In genomic region chr5:96753017-96753397, GRCh38 we compare ENCODE assay signal across 13 cellular contexts. TPM values are rescaled to one million over a fixed set of nuclear protein-coding genes. Genes with fewer than 3 reads are reported as not detected.
DNase-seq lines count a peak whose midpoint lies in the region; ATAC-seq and TF ChIP-seq lines count a peak whose summit lies in the region.
"Had no signal": no experiment of that assay in that cellular context is flagged by ENCODE, and none has a peak within 500 bp of the region (broad histone marks: within the 10 kb centered on the region; RNA-seq: fewer than 3 reads in every experiment).

No MANE protein-coding gene starts in this region.

- no peak overlapping the region for H3K4ac ChIP-seq in neuronal stem cell (ENCODE audit: low read length)

- H3K4me3 ChIP-seq in ascending aorta (no peak overlapping the region), neuronal stem cell (ENCODE audit: low read length in 2 of 2) (no peak overlapping the region)

- CTCF ChIA-PET in activated CD4-positive, alpha-beta memory T cell treated with anti-CD3 and anti-CD28 coated beads for 36 hours (lab: Charles Lee): interaction anchor here (0.6 to 3.8 kb wide), 33 partner anchors 10 to 409 kb away, joined by 3 to 50 read pairs (median 6); partner anchors contain the start of genes ERAP1 and LIX1
- CTCF ChIA-PET in activated CD4-positive, alpha-beta memory T cell treated with anti-CD3 and anti-CD28 coated beads, Interleukin-2, amount 10 ng/mL, durations not matched to agents 7 days and 5 days (lab: Charles Lee): interaction anchor here (0.6 to 2.7 kb wide), 32 partner anchors 10 to 1092 kb away, joined by 3 to 32 read pairs (median 5); partner anchors contain the start of gene LIX1
- CTCF ChIA-PET in CD4-positive, alpha-beta T cell (lab: Charles Lee): interaction anchor here (0.7 to 2.7 kb wide), 23 partner anchors 9 to 410 kb away, joined by 3 to 13 read pairs (median 4); no protein-coding TSS in a partner anchor

- no peak overlapping the region for H2AFZ ChIP-seq in neuronal stem cell (ENCODE audit: low read length)

- H4K8ac ChIP-seq in neuronal stem cell (ENCODE audit: low read depth, low read length): no peak overlapping the region

- H2BK120ac ChIP-seq in neuronal stem cell (ENCODE audit: low read depth, low read length): no peak overlapping the region

- H3K27ac ChIP-seq in CD4-positive, alpha-beta T cell (ENCODE audit: low read depth, low read length): no peak overlapping the region
- H3K27ac ChIP-seq in ascending aorta (no peak overlapping the region), neuronal stem cell (replicated peaks; ENCODE audit: low read length) (no peak overlapping the region)

- H2BK5ac ChIP-seq in neuronal stem cell (ENCODE audit: low read length): no peak overlapping the region

- H3K27me3 Mint-ChIP-seq in activated CD4-positive, alpha-beta memory T cell treated with anti-CD3 and anti-CD28 coated beads for 36 hours: no peaks in the 10 kb centered on the region
- no peaks in the 10 kb centered on the region for H3K27me3 Mint-ChIP-seq in activated CD4-positive, alpha-beta memory T cell treated with anti-CD3 and anti-CD28 coated beads, Interleukin-2, amount 10 ng/mL, durations not matched to agents 7 days and 5 days
- H3K27me3 Mint-ChIP-seq in CD4-positive, alpha-beta T cell: no peaks in the 10 kb centered on the region
- H3K27me3 Mint-ChIP-seq in activated naive CD8-positive, alpha-beta T cell treated with anti-CD3 and anti-CD28 coated beads, Interleukin-2, amount 10 ng/mL, durations not matched to agents 7 days and 5 days: no peaks in the 10 kb centered on the region
- H3K27me3 Mint-ChIP-seq in naive B cell: no peaks in the 10 kb centered on the region
- H3K27me3 Mint-ChIP-seq: CD4-positive, alpha-beta memory T cell had no signal

- ATAC-seq in CD4-positive, alpha-beta T cell (ENCODE audit: poor library complexity): no peak
- no peak for ATAC-seq in activated naive CD8-positive, alpha-beta T cell treated with anti-CD3 and anti-CD28 coated beads, Interleukin-2, amount 10 ng/mL, durations not matched to agents 7 days and 5 days (ENCODE audit: low read depth)
- no peak for ATAC-seq in naive B cell (ENCODE audit: low read depth in 2 of 2)
- ATAC-seq in HG02870 (IDR thresholded peaks at IDR 0.05; ENCODE audit: unreplicated experiment): no peak
- ATAC-seq: Right ventricle myocardium inferior had no signal

- H3K4me1 ChIP-seq in ascending aorta: no peaks in the 10 kb centered on the region
- H3K4me1 ChIP-seq in neuronal stem cell (ENCODE audit: control insufficient read depth in 2 of 2, insufficient read depth in 1 of 2, low read depth in 1 of 2, low read length in 2 of 2): peaks cover 1 to 14% of the 10 kb centered on the region in 2 donors

- no peak overlapping the region for H3K18ac ChIP-seq in neuronal stem cell (ENCODE audit: low read length)

- no peak overlapping the region for H3K23ac ChIP-seq in neuronal stem cell (ENCODE audit: low read depth, low read length, poor library complexity)

- peaks cover 15% of the 10 kb centered on the region for H3K4me1 Mint-ChIP-seq in activated CD4-positive, alpha-beta memory T cell treated with anti-CD3 and anti-CD28 coated beads for 36 hours (ENCODE audit: low read depth)
- no peaks in the 10 kb centered on the region for H3K4me1 Mint-ChIP-seq in activated CD4-positive, alpha-beta memory T cell treated with anti-CD3 and anti-CD28 coated beads, Interleukin-2, amount 10 ng/mL, durations not matched to agents 7 days and 5 days
- no peaks in the 10 kb centered on the region for H3K4me1 Mint-ChIP-seq in CD4-positive, alpha-beta T cell (ENCODE audit: low read depth)
- no peaks in the 10 kb centered on the region for H3K4me1 Mint-ChIP-seq in activated naive CD8-positive, alpha-beta T cell treated with anti-CD3 and anti-CD28 coated beads, Interleukin-2, amount 10 ng/mL, durations not matched to agents 7 days and 5 days
- H3K4me1 Mint-ChIP-seq in naive B cell: no peaks in the 10 kb centered on the region

- H2BK15ac ChIP-seq in neuronal stem cell (ENCODE audit: low read length): no peak overlapping the region

- H3K9ac ChIP-seq in neuronal stem cell (ENCODE audit: low read depth, low read length, poor library complexity): no peak overlapping the region

- H3K9me3 Mint-ChIP-seq in activated CD4-positive, alpha-beta memory T cell treated with anti-CD3 and anti-CD28 coated beads for 36 hours: no peaks in the 10 kb centered on the region
- no peaks in the 10 kb centered on the region for H3K9me3 Mint-ChIP-seq in activated CD4-positive, alpha-beta memory T cell treated with anti-CD3 and anti-CD28 coated beads, Interleukin-2, amount 10 ng/mL, durations not matched to agents 7 days and 5 days
- no peaks in the 10 kb centered on the region for H3K9me3 Mint-ChIP-seq in CD4-positive, alpha-beta T cell
- no peaks in the 10 kb centered on the region for H3K9me3 Mint-ChIP-seq in activated naive CD8-positive, alpha-beta T cell treated with anti-CD3 and anti-CD28 coated beads, Interleukin-2, amount 10 ng/mL, durations not matched to agents 7 days and 5 days
- H3K9me3 Mint-ChIP-seq in naive B cell: no peaks in the 10 kb centered on the region
- H3K9me3 Mint-ChIP-seq: CD4-positive, alpha-beta memory T cell had no signal

- H3K4me3 Mint-ChIP-seq in activated CD4-positive, alpha-beta memory T cell treated with anti-CD3 and anti-CD28 coated beads for 36 hours: no peak overlapping the region
- H3K4me3 Mint-ChIP-seq in activated CD4-positive, alpha-beta memory T cell treated with anti-CD3 and anti-CD28 coated beads, Interleukin-2, amount 10 ng/mL, durations not matched to agents 7 days and 5 days: no peak overlapping the region
- no peak overlapping the region for H3K4me3 Mint-ChIP-seq in CD4-positive, alpha-beta T cell
- H3K4me3 Mint-ChIP-seq in activated naive CD8-positive, alpha-beta T cell treated with anti-CD3 and anti-CD28 coated beads, Interleukin-2, amount 10 ng/mL, durations not matched to agents 7 days and 5 days: no peak overlapping the region
- H3K4me3 Mint-ChIP-seq in naive B cell: no peak overlapping the region
- H3K4me3 Mint-ChIP-seq: CD4-positive, alpha-beta memory T cell had no signal

- no peak for DNase-seq in activated CD4-positive, alpha-beta memory T cell treated with anti-CD3 and anti-CD28 coated beads for 36 hours
- no peak for DNase-seq in activated CD4-positive, alpha-beta memory T cell treated with anti-CD3 and anti-CD28 coated beads, Interleukin-2, amount 10 ng/mL, durations not matched to agents 7 days and 5 days
- no peak for DNase-seq in CD4-positive, alpha-beta T cell
- no peak for DNase-seq in activated naive CD8-positive, alpha-beta T cell treated with anti-CD3 and anti-CD28 coated beads, Interleukin-2, amount 10 ng/mL, durations not matched to agents 7 days and 5 days
- DNase-seq in naive B cell: no peak
- no peak for DNase-seq in ascending aorta (ENCODE audit: low spot score in 2 of 2)
- no peak for DNase-seq in neuronal stem cell (ENCODE audit: low spot score)
- DNase-seq: GOT3, NCI-H2107, NCI-H510A had no signal

- no peak overlapping the region for H2AK5ac ChIP-seq in neuronal stem cell (ENCODE audit: low read depth, low read length)

- H3K79me1 ChIP-seq in neuronal stem cell (ENCODE audit: low read depth, low read length): no peaks in the 10 kb centered on the region

- no peak overlapping the region for H3K14ac ChIP-seq in neuronal stem cell (ENCODE audit: low read length)

- intact Hi-C loops in activated CD4-positive, alpha-beta memory T cell treated with anti-CD3 and anti-CD28 coated beads for 36 hours (cut with micrococcal nuclease): loop anchor here (2.0 to 10.0 kb wide), 3 partner anchors 116 to 408 kb away; partner anchors contain the start of gene LNPEP
- intact Hi-C loops in CD4-positive, alpha-beta T cell (cut with DNase I, micrococcal nuclease): loop anchor here (2.0 to 10.0 kb wide), 3 partner anchors 69 to 122 kb away; partner anchors contain the start of gene ERAP2 (in 1 of the 2)
- intact Hi-C loops in ascending aorta (cut with DNase I): loop anchor here (5.0 kb wide), 1 partner anchor 409 kb away; no protein-coding TSS in a partner anchor

- POLR2A ChIA-PET in activated CD4-positive, alpha-beta memory T cell treated with anti-CD3 and anti-CD28 coated beads for 36 hours (lab: Charles Lee): no interaction called here
- POLR2A ChIA-PET in activated CD4-positive, alpha-beta memory T cell treated with anti-CD3 and anti-CD28 coated beads, Interleukin-2, amount 10 ng/mL, durations not matched to agents 7 days and 5 days (lab: Charles Lee): interaction anchor here (1.1 to 1.5 kb wide), 4 partner anchors 10 to 409 kb away, joined by 3 to 5 read pairs (median 3); partner anchors contain the start of gene ERAP1
- POLR2A ChIA-PET in CD4-positive, alpha-beta T cell (lab: Charles Lee): interaction anchor here (0.6 to 1.6 kb wide), 6 partner anchors 9 to 411 kb away, joined by 3 to 7 read pairs (median 3); partner anchors contain the start of gene ERAP1
- POLR2A ChIA-PET in activated naive CD8-positive, alpha-beta T cell treated with anti-CD3 and anti-CD28 coated beads, Interleukin-2, amount 10 ng/mL, durations not matched to agents 7 days and 5 days (lab: Charles Lee): interaction anchor here (0.6 to 1.7 kb wide), 2 partner anchors 91 to 119 kb away, joined by 5 to 7 read pairs; partner anchors contain the start of gene CAST

- H3K4me2 ChIP-seq in neuronal stem cell (ENCODE audit: insufficient read depth, low read length, poor library complexity, severe bottlenecking): no peak overlapping the region

- H3K9me3 ChIP-seq in CD4-positive, alpha-beta T cell (ENCODE audit: control insufficient read depth, low read length): no peaks in the 10 kb centered on the region
- H3K9me3 ChIP-seq in ascending aorta: no peaks in the 10 kb centered on the region
- no peaks in the 10 kb centered on the region for H3K9me3 ChIP-seq in neuronal stem cell (replicated peaks in 1 of 2; ENCODE audit: control insufficient read depth in 2 of 2, insufficient read depth in 1 of 2, low read depth in 1 of 2, low read length in 2 of 2)

- H3K27ac Mint-ChIP-seq in activated CD4-positive, alpha-beta memory T cell treated with anti-CD3 and anti-CD28 coated beads for 36 hours: peak overlapping the region; percentile 35
- H3K27ac Mint-ChIP-seq in activated CD4-positive, alpha-beta memory T cell treated with anti-CD3 and anti-CD28 coated beads, Interleukin-2, amount 10 ng/mL, durations not matched to agents 7 days and 5 days: no peak overlapping the region
- H3K27ac Mint-ChIP-seq in CD4-positive, alpha-beta T cell: peak overlapping the region; percentile 17
- peak overlapping the region; percentile 32 for H3K27ac Mint-ChIP-seq in activated naive CD8-positive, alpha-beta T cell treated with anti-CD3 and anti-CD28 coated beads, Interleukin-2, amount 10 ng/mL, durations not matched to agents 7 days and 5 days
- H3K27ac Mint-ChIP-seq in naive B cell: peak overlapping the region in 4 of 6 donors; percentile 24 to 68 (median 29)

- no peak overlapping the region for H2BK12ac ChIP-seq in neuronal stem cell (ENCODE audit: low read length)

- H3K36me3 ChIP-seq in ascending aorta (peaks cover 82 to 90% of the 10 kb centered on the region in 2 donors), neuronal stem cell (replicated peaks in 1 of 2; ENCODE audit: control insufficient read depth in 2 of 2, insufficient read depth in 2 of 2, low read length in 2 of 2) (peaks cover 0 to 62% of the 10 kb centered on the region in 2 donors)

- TF ChIP-seq CTCF in CD4-positive, alpha-beta T cell (IDR thresholded peaks at IDR 0.05): no peak
- no peak for TF ChIP-seq CTCF in ascending aorta (IDR thresholded peaks at IDR 0.05)

- H3K27me3 ChIP-seq in CD4-positive, alpha-beta T cell (ENCODE audit: control insufficient read depth, insufficient read depth, low read length): no peaks in the 10 kb centered on the region
- H3K27me3 ChIP-seq in ascending aorta (no peaks in the 10 kb centered on the region), neuronal stem cell (ENCODE audit: control insufficient read depth in 3 of 3, insufficient read depth in 3 of 3, low read depth in 1 of 3, low read length in 3 of 3) (no peaks in the 10 kb centered on the region)

- no peak overlapping the region for H4K91ac ChIP-seq in neuronal stem cell (ENCODE audit: low read depth, low read length, poor library complexity)

- peaks cover 39% of the 10 kb centered on the region for H3K36me3 Mint-ChIP-seq in activated CD4-positive, alpha-beta memory T cell treated with anti-CD3 and anti-CD28 coated beads for 36 hours
- peaks cover 58% of the 10 kb centered on the region for H3K36me3 Mint-ChIP-seq in activated CD4-positive, alpha-beta memory T cell treated with anti-CD3 and anti-CD28 coated beads, Interleukin-2, amount 10 ng/mL, durations not matched to agents 7 days and 5 days (ENCODE audit: low read depth)
- H3K36me3 Mint-ChIP-seq in CD4-positive, alpha-beta T cell (ENCODE audit: low read depth): peaks cover 93% of the 10 kb centered on the region
- H3K36me3 Mint-ChIP-seq in activated naive CD8-positive, alpha-beta T cell treated with anti-CD3 and anti-CD28 coated beads, Interleukin-2, amount 10 ng/mL, durations not matched to agents 7 days and 5 days: peaks cover 21% of the 10 kb centered on the region
- peaks cover 16% of the 10 kb centered on the region in 2 donors for H3K36me3 Mint-ChIP-seq in naive B cell

- no CpG with 5 or more reads among the region's 4 CpGs for WGBS in neuronal stem cell (ENCODE audit: extremely low coverage in 2 of 2, insufficient read length in 2 of 2, insufficient replicate concordance in 1 of 2), 2 donors

RNA-seq across cellular contexts. Expression of gene ERAP1, which starts 54.7 kb away (rescaled TPM):
- 100 to 1,000 TPM in 1 of 2 experiments, 10 to 100 TPM in 1; 90.7 to 105 TPM for total RNA-seq in activated CD4-positive, alpha-beta memory T cell treated with anti-CD3 and anti-CD28 coated beads for 36 hours
- total RNA-seq in activated CD4-positive, alpha-beta memory T cell treated with anti-CD3 and anti-CD28 coated beads, Interleukin-2, amount 10 ng/mL, durations not matched to agents 7 days and 5 days: 100 to 1,000 TPM; 140 TPM
- 10 to 100 TPM; 45.0 to 47.4 TPM for total RNA-seq in CD4-positive, alpha-beta T cell
- total RNA-seq in activated naive CD8-positive, alpha-beta T cell treated with anti-CD3 and anti-CD28 coated beads, Interleukin-2, amount 10 ng/mL, durations not matched to agents 7 days and 5 days: 100 to 1,000 TPM; 134 to 139 TPM
- polyA plus RNA-seq in naive B cell (ENCODE audit: low read depth in 6 of 6): 10 to 100 TPM; 16.2 to 38.2 (median 32.9) TPM
- total RNA-seq in ascending aorta: 41.3 TPM
- 6.1 TPM for polyA plus RNA-seq in neuronal stem cell (2013, experiment 1 of 2)
- polyA plus RNA-seq in neuronal stem cell (2013, experiment 2 of 2): 7.0 TPM
